Comparison of ENCODE assay signal across 21 cellular contexts in genomic region chr21:39616373-39616772, GRCh38. TPM values are rescaled to one million over a fixed set of nuclear protein-coding genes. Genes with fewer than 3 reads are reported as not detected.
"Had no signal": no experiment of that assay in that cellular context is flagged by ENCODE, and none has a peak within 500 bp of the region (broad histone marks: within the 10 kb centered on the region; RNA-seq: fewer than 3 reads in every experiment).

No MANE protein-coding gene starts in this region.

- H3K36me3 ChIP-seq: breast epithelium, left lung, tibial artery, uterus had no signal

- H3K4me3 ChIP-seq: breast epithelium, left lung, psoas muscle, tibial artery, uterus had no signal

- H3K4me1 ChIP-seq: breast epithelium, foreskin keratinocyte, left lung, psoas muscle had no signal

- DNase-seq: activated CD4-positive, alpha-beta T cell treated with anti-CD3 and anti-CD28 coated beads for 1 hour; activated CD8-positive, alpha-beta memory T cell treated with anti-CD3 and anti-CD28 coated beads for 24 hours; activated effector memory CD4-positive, alpha-beta T cell treated with anti-CD3 and anti-CD28 coated beads, Interleukin-2, amount 50 U/mL, for 16 hours; activated naive CD4-positive, alpha-beta T cell treated with anti-CD3 and anti-CD28 coated beads, Interleukin-2, amount 50 U/mL, for 16 hours; activated T-cell treated with anti-CD3 and anti-CD28 coated beads, Interleukin-2, amount 50 U/mL, for 72 hours; foreskin keratinocyte; hypothalamus; left lung; mammary epithelial cell; naive B cell; psoas muscle; right cardiac atrium; stimulated activated naive CD8-positive, alpha-beta T cell treated with anti-CD3 and anti-CD28 coated beads, Interleukin-15, Interleukin-2, amounts not matched to agents 100 U/mL and 50 U/mL, for 24 hours; substantia nigra; tibial artery; uterus had no signal

- FAIRE-seq: astrocyte, keratinocyte had no signal

- H3K27ac ChIP-seq: breast epithelium, foreskin keratinocyte, left lung, psoas muscle, tibial artery, uterus had no signal

- ATAC-seq: activated T-cell treated with anti-CD3 and anti-CD28 coated beads, Interleukin-2, amount 50 U/mL, for 72 hours; foreskin keratinocyte; left lung; psoas muscle; right cardiac atrium; stimulated activated naive CD8-positive, alpha-beta T cell treated with anti-CD3 and anti-CD28 coated beads, Interleukin-15, Interleukin-2, amounts not matched to agents 100 U/mL and 50 U/mL, for 24 hours had no signal

- H3K9me3 ChIP-seq: breast epithelium, left lung, psoas muscle, tibial artery, uterus had no signal

RNA-seq across cellular contexts. Expression of gene B3GALT5, which starts 3.6 kb away (rescaled TPM):
- total RNA-seq: activated T-cell treated with anti-CD3 and anti-CD28 coated beads, Interleukin-2, amount 50 U/mL, for 72 hours; dermis microvascular lymphatic vessel endothelial cell; foreskin keratinocyte; mammary epithelial cell; osteocyte had no signal
- polyA plus RNA-seq: foreskin keratinocyte, keratinocyte, mammary epithelial cell had no signal
